In the genomic region with DNA sequence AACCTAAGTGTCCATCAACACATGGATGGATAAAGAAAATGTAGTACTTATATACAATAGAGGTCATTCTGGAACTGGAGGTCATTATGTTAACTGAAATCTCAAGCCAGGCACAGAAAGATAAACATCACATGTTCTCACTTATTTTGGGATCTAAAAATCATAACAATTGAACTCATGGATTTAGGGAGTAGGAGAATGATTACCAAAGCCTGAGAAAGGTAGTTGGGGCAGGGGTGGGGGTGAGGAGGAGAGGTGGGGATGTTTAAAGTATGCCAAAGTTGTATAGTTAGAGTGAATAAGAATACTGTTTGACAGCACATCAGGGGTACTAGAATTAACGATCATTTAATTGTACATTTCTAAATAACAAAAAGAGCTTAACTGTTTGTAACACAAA, we compare ENCODE assay signal across 2 cellular contexts.
TF ChIP-seq lines count a peak whose summit lies in the region.

No MANE protein-coding gene starts in this region.

TF ChIP-seq in GM23338, 12 proteins besides CTCF, POLR2A, EP300 and RAD21 (continues in another document):
- TF ChIP-seq, protein P1, sequence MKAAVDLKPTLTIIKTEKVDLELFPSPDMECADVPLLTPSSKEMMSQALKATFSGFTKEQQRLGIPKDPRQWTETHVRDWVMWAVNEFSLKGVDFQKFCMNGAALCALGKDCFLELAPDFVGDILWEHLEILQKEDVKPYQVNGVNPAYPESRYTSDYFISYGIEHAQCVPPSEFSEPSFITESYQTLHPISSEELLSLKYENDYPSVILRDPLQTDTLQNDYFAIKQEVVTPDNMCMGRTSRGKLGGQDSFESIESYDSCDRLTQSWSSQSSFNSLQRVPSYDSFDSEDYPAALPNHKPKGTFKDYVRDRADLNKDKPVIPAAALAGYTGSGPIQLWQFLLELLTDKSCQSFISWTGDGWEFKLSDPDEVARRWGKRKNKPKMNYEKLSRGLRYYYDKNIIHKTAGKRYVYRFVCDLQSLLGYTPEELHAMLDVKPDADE (IDR thresholded peaks at IDR 0.05), result no peak
- TF ChIP-seq REST (IDR thresholded peaks at IDR 0.05; ENCODE audit: unreplicated experiment), result no peak
- no peak for TF ChIP-seq EZH2 (IDR thresholded peaks at IDR 0.05; ENCODE audit: low read depth, unreplicated experiment)
- no peak for TF ChIP-seq EZH2phosphoT487 (IDR thresholded peaks at IDR 0.05; ENCODE audit: unreplicated experiment)
- no peak for TF ChIP-seq JUNB (IDR thresholded peaks at IDR 0.05; ENCODE audit: unreplicated experiment)
- no peak for TF ChIP-seq CREB1 (CRISPR knock-in tag; IDR thresholded peaks at IDR 0.05; ENCODE audit: low read depth)
- no peak for TF ChIP-seq ZNF331 (CRISPR knock-in tag; IDR thresholded peaks at IDR 0.05; ENCODE audit: low read depth)
- no peak for TF ChIP-seq POLR2AphosphoS5 (IDR thresholded peaks at IDR 0.05; ENCODE audit: low read depth)
- TF ChIP-seq ZNF114 (CRISPR knock-in tag; IDR thresholded peaks at IDR 0.05), result no peak
- TF ChIP-seq ZNF462 (CRISPR knock-in tag; IDR thresholded peaks at IDR 0.05), result no peak

TF ChIP-seq in WTC11, 78 proteins besides CTCF, POLR2A, EP300 and RAD21 (continued from another document):
- TF ChIP-seq, protein P2, sequence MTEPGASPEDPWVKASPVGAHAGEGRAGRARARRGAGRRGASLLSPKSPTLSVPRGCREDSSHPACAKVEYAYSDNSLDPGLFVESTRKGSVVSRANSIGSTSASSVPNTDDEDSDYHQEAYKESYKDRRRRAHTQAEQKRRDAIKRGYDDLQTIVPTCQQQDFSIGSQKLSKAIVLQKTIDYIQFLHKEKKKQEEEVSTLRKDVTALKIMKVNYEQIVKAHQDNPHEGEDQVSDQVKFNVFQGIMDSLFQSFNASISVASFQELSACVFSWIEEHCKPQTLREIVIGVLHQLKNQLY (CRISPR knock-in tag; IDR thresholded peaks at IDR 0.05), result no peak
- no peak for TF ChIP-seq ZNF396 (CRISPR knock-in tag; IDR thresholded peaks at IDR 0.05; ENCODE audit: borderline replicate concordance)
TF ChIP-seq in WTC11: peak in this region for 0.
